35 cellular contexts compared by ENCODE assay signal in the genomic region with DNA sequence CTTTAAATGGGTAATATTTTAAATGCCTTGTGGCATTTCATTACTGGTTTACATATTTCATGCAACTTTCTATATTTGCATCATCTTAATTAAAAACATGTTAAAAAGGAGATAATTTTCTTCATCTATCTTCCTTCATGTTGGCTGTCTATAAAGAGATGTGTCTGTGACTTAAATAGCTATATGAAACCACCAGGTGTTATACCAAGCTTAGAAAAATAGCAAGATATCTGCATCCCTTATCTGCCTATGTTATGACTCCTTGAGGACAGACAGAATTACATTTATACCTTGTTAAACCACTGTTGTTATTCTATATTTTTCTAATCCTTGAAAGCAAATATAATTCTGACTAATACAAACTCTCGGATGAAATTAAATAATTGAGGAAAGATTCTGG.
"Had no signal": no experiment of that assay in that cellular context is flagged by ENCODE, and none has a peak within 500 bp of the region (broad histone marks: within the 10 kb centered on the region; RNA-seq: fewer than 3 reads in every experiment).

No MANE protein-coding gene starts in this region.

- H3K36me3 ChIP-seq: ascending aorta, cardiac muscle cell had no signal

- H3K27me3 ChIP-seq: ascending aorta, cardiac muscle cell had no signal

- H3K36me3 Mint-ChIP-seq: activated CD4-positive, alpha-beta memory T cell treated with anti-CD3 and anti-CD28 coated beads for 36 hours; activated naive CD4-positive, alpha-beta T cell treated with anti-CD3 and anti-CD28 coated beads, Interleukin-2, amount 10 ng/mL, durations not matched to agents 7 days and 5 days; activated naive CD4-positive, alpha-beta T cell treated with anti-CD3 and anti-CD28 coated beads, Interleukin-2, amount 50 U/mL, for 24 hours; activated naive CD8-positive, alpha-beta T cell; activated naive CD8-positive, alpha-beta T cell treated with anti-CD3 and anti-CD28 coated beads, Interleukin-2, amount 10 ng/mL, durations not matched to agents 7 days and 5 days; brain had no signal

- H3K4me3 Mint-ChIP-seq: activated B cell treated with CpG ODN at 0.5 μM for 24 hours; activated CD4-positive, alpha-beta memory T cell treated with anti-CD3 and anti-CD28 coated beads for 36 hours; activated CD4-positive, alpha-beta T cell treated with anti-CD3 and anti-CD28 coated beads, Interleukin-2, amount 10 ng/mL, durations not matched to agents 24 days and 14 days; activated CD8-positive, alpha-beta T cell treated with anti-CD3 and anti-CD28 coated beads for 36 hours; activated naive CD4-positive, alpha-beta T cell treated with anti-CD3 and anti-CD28 coated beads, Interleukin-2, amount 10 ng/mL, durations not matched to agents 7 days and 5 days; activated naive CD4-positive, alpha-beta T cell treated with anti-CD3 and anti-CD28 coated beads, Interleukin-2, amount 50 U/mL, for 24 hours; activated naive CD8-positive, alpha-beta T cell; activated naive CD8-positive, alpha-beta T cell treated with anti-CD3 and anti-CD28 coated beads, Interleukin-2, amount 10 ng/mL, durations not matched to agents 7 days and 5 days; activated naive CD8-positive, alpha-beta T cell treated with anti-CD3 and anti-CD28 coated beads, Interleukin-2, amount 50 U/mL, for 24 hours; activated T-cell treated with anti-CD3 and anti-CD28 coated beads, Interleukin-2, amount 50 U/mL, for 4 hours; activated T-cell treated with anti-CD3 and anti-CD28 coated beads, Interleukin-2, amount 50 U/mL, for 72 hours; activated T-helper 1 cell treated with anti-CD3 and anti-CD28 coated beads, Interleukin-12 subunit alpha, Interleukin-12 subunit beta, Interleukin-2, Interleukin-4 antibody, amounts not matched to agents 30 ng/mL and 10 ng/mL and 1 ng/mL, durations not matched to agents 14 hours and 24 hours and 36 hours; activated T-helper 17 cell treated with anti-CD3 and anti-CD28 coated beads, Interleukin-2, amount 50 U/mL, for 72 hours; brain; central memory CD8-positive, alpha-beta T cell; T-helper 1 cell treated with Interleukin-12 subunit alpha and Interleukin-12 subunit beta and Interleukin-4 antibody, amounts not matched to agents 30 μg/mL and 1 μg/mL, for 36 hours; T-helper 2 cell treated with Interferon-gamma antibody and Interleukin-4, amounts not matched to agents 5 μg/mL and 100 μg/mL, for 36 hours had no signal

- DNase-seq: activated B cell treated with CpG ODN at 0.5 μM for 24 hours; activated CD4-positive, alpha-beta memory T cell treated with anti-CD3 and anti-CD28 coated beads for 36 hours; activated CD4-positive, alpha-beta T cell treated with anti-CD3 and anti-CD28 coated beads for 4 hours; activated CD4-positive, alpha-beta T cell treated with anti-CD3 and anti-CD28 coated beads, Interleukin-2, amount 10 ng/mL, durations not matched to agents 24 days and 14 days; activated CD4-positive, alpha-beta T cell treated with anti-CD3 and anti-CD28 coated beads, Interleukin-2, amount 50 U/mL, for 1 hour; activated CD4-positive, alpha-beta T cell treated with anti-CD3 and anti-CD28 coated beads, Interleukin-2, amount 50 U/mL, for 4 hours; activated CD4-positive, CD25-positive, alpha-beta regulatory T cell treated with anti-CD3 and anti-CD28 coated beads, Interleukin-2, amount 50 U/mL, for 72 hours; activated CD8-positive, alpha-beta memory T cell treated with anti-CD3 and anti-CD28 coated beads, Interleukin-2, amount 50 U/mL, for 4 hours; activated CD8-positive, alpha-beta T cell treated with anti-CD3 and anti-CD28 coated beads for 36 hours; activated effector memory CD4-positive, alpha-beta T cell treated with anti-CD3 and anti-CD28 coated beads, Interleukin-2, amount 50 U/mL, for 16 hours; activated naive CD4-positive, alpha-beta T cell treated with anti-CD3 and anti-CD28 coated beads, Interleukin-2, amount 10 ng/mL, durations not matched to agents 7 days and 5 days; activated naive CD4-positive, alpha-beta T cell treated with Interleukin-2 at 50 U/mL for 16 hours; activated naive CD8-positive, alpha-beta T cell treated with anti-CD3 and anti-CD28 coated beads, Interleukin-2, amount 10 ng/mL, durations not matched to agents 7 days and 5 days; activated naive CD8-positive, alpha-beta T cell treated with anti-CD3 and anti-CD28 coated beads, Interleukin-2, amount 50 U/mL, for 24 hours; activated T-cell treated with anti-CD3 and anti-CD28 coated beads for 4 hours; activated T-cell treated with anti-CD3 and anti-CD28 coated beads, Interleukin-2, amount 50 U/mL, for 1 hour; activated T-cell treated with anti-CD3 and anti-CD28 coated beads, Interleukin-2, amount 50 U/mL, for 4 hours; activated T-cell treated with anti-CD3 and anti-CD28 coated beads, Interleukin-2, amount 50 U/mL, for 72 hours; amygdala; anterior cingulate cortex; caudate nucleus; cerebellar nuclear complex; T-helper 2 cell; T-helper 9 cell had no signal

- H3K9me3 Mint-ChIP-seq: activated B cell treated with CpG ODN at 0.5 μM for 24 hours; activated CD4-positive, alpha-beta T cell treated with anti-CD3 and anti-CD28 coated beads, Interleukin-2, amount 10 ng/mL, durations not matched to agents 24 days and 14 days; activated T-helper 1 cell treated with anti-CD3 and anti-CD28 coated beads, Interleukin-12 subunit alpha, Interleukin-12 subunit beta, Interleukin-2, Interleukin-4 antibody, amounts not matched to agents 30 ng/mL and 10 ng/mL and 1 ng/mL, durations not matched to agents 14 hours and 24 hours and 36 hours had no signal

- H3K4me1 ChIP-seq: ascending aorta had no signal

- H3K27ac ChIP-seq: ascending aorta, cardiac muscle cell, VCaP had no signal

- H3K4me3 ChIP-seq: ascending aorta, cardiac muscle cell had no signal

- ATAC-seq: activated CD8-positive, alpha-beta T cell treated with anti-CD3 and anti-CD28 coated beads for 36 hours; activated naive CD8-positive, alpha-beta T cell treated with anti-CD3 and anti-CD28 coated beads, Interleukin-2, amount 50 U/mL, for 24 hours; activated T-cell treated with anti-CD3 and anti-CD28 coated beads, Interleukin-2, amount 50 U/mL, for 4 hours; activated T-cell treated with anti-CD3 and anti-CD28 coated beads, Interleukin-2, amount 50 U/mL, for 72 hours; activated T-helper 17 cell treated with anti-CD3 and anti-CD28 coated beads, Interleukin-2, amount 50 U/mL, for 72 hours had no signal

- H3K27me3 Mint-ChIP-seq: activated B cell treated with CpG ODN at 0.5 μM for 24 hours; activated CD4-positive, alpha-beta memory T cell treated with anti-CD3 and anti-CD28 coated beads for 36 hours; activated CD4-positive, alpha-beta T cell treated with anti-CD3 and anti-CD28 coated beads, Interleukin-2, amount 10 ng/mL, durations not matched to agents 24 days and 14 days; activated CD8-positive, alpha-beta T cell treated with anti-CD3 and anti-CD28 coated beads for 36 hours; activated naive CD4-positive, alpha-beta T cell treated with anti-CD3 and anti-CD28 coated beads, Interleukin-2, amount 10 ng/mL, durations not matched to agents 7 days and 5 days; activated naive CD4-positive, alpha-beta T cell treated with anti-CD3 and anti-CD28 coated beads, Interleukin-2, amount 50 U/mL, for 24 hours; activated naive CD8-positive, alpha-beta T cell; activated naive CD8-positive, alpha-beta T cell treated with anti-CD3 and anti-CD28 coated beads, Interleukin-2, amount 10 ng/mL, durations not matched to agents 7 days and 5 days; activated naive CD8-positive, alpha-beta T cell treated with anti-CD3 and anti-CD28 coated beads, Interleukin-2, amount 50 U/mL, for 24 hours; activated T-helper 17 cell treated with anti-CD3 and anti-CD28 coated beads, Interleukin-2, amount 50 U/mL, for 72 hours; brain; central memory CD8-positive, alpha-beta T cell had no signal

- H3K4me1 Mint-ChIP-seq: activated B cell treated with CpG ODN at 0.5 μM for 24 hours; activated CD4-positive, alpha-beta T cell treated with anti-CD3 and anti-CD28 coated beads, Interleukin-2, amount 10 ng/mL, durations not matched to agents 24 days and 14 days; activated naive CD4-positive, alpha-beta T cell treated with anti-CD3 and anti-CD28 coated beads, Interleukin-2, amount 10 ng/mL, durations not matched to agents 7 days and 5 days; activated naive CD4-positive, alpha-beta T cell treated with anti-CD3 and anti-CD28 coated beads, Interleukin-2, amount 50 U/mL, for 24 hours; activated naive CD8-positive, alpha-beta T cell treated with anti-CD3 and anti-CD28 coated beads, Interleukin-2, amount 10 ng/mL, durations not matched to agents 7 days and 5 days; activated naive CD8-positive, alpha-beta T cell treated with anti-CD3 and anti-CD28 coated beads, Interleukin-2, amount 50 U/mL, for 24 hours; activated T-helper 17 cell treated with anti-CD3 and anti-CD28 coated beads, Interleukin-2, amount 50 U/mL, for 72 hours; brain; central memory CD8-positive, alpha-beta T cell had no signal

- H3K27ac Mint-ChIP-seq: activated B cell treated with CpG ODN at 0.5 μM for 24 hours; activated CD4-positive, alpha-beta memory T cell treated with anti-CD3 and anti-CD28 coated beads for 36 hours; activated CD4-positive, alpha-beta T cell treated with anti-CD3 and anti-CD28 coated beads, Interleukin-2, amount 10 ng/mL, durations not matched to agents 24 days and 14 days; activated CD8-positive, alpha-beta T cell treated with anti-CD3 and anti-CD28 coated beads for 36 hours; activated naive CD4-positive, alpha-beta T cell treated with anti-CD3 and anti-CD28 coated beads, Interleukin-2, amount 10 ng/mL, durations not matched to agents 7 days and 5 days; activated naive CD4-positive, alpha-beta T cell treated with anti-CD3 and anti-CD28 coated beads, Interleukin-2, amount 50 U/mL, for 24 hours; activated naive CD8-positive, alpha-beta T cell; activated naive CD8-positive, alpha-beta T cell treated with anti-CD3 and anti-CD28 coated beads, Interleukin-2, amount 10 ng/mL, durations not matched to agents 7 days and 5 days; activated naive CD8-positive, alpha-beta T cell treated with anti-CD3 and anti-CD28 coated beads, Interleukin-2, amount 50 U/mL, for 24 hours; activated T-cell treated with anti-CD3 and anti-CD28 coated beads, Interleukin-2, amount 50 U/mL, for 72 hours; activated T-helper 1 cell treated with anti-CD3 and anti-CD28 coated beads, Interleukin-12 subunit alpha, Interleukin-12 subunit beta, Interleukin-2, Interleukin-4 antibody, amounts not matched to agents 30 ng/mL and 10 ng/mL and 1 ng/mL, durations not matched to agents 14 hours and 24 hours and 36 hours; activated T-helper 17 cell treated with anti-CD3 and anti-CD28 coated beads, Interleukin-2, amount 50 U/mL, for 72 hours; brain; T-helper 1 cell treated with Interleukin-12 subunit alpha and Interleukin-12 subunit beta and Interleukin-4 antibody, amounts not matched to agents 30 μg/mL and 1 μg/mL, for 36 hours; T-helper 2 cell treated with Interferon-gamma antibody and Interleukin-4, amounts not matched to agents 5 μg/mL and 100 μg/mL, for 36 hours had no signal
